Comparison of ENCODE assay signal across 20 cellular contexts in genomic region chr1:199298825-199299224, GRCh38.
A peak's percentile ranks its signal among the peaks of the same experiment; 100 is the strongest.
DNase-seq lines count a peak whose midpoint lies in the region; ATAC-seq, FAIRE-seq and TF ChIP-seq lines count a peak whose summit lies in the region.
"Had no signal": no experiment of that assay in that cellular context is flagged by ENCODE, and none has a peak within 500 bp of the region (broad histone marks: within the 10 kb centered on the region; RNA-seq: fewer than 3 reads in every experiment).

No MANE protein-coding gene starts in this region.

- dilution Hi-C loops in IMR-90 (cut with HindIII; ENCODE audit: low sequenced_read_pairs, unreplicated experiment): no loop called here
- dilution Hi-C loops in keratinocyte (cut with MboI; ENCODE audit: extremely low pct_ligation_motif_present, low sequenced_read_pairs): no loop called here

- no peak overlapping the region for H2BK20ac ChIP-seq in IMR-90 (ENCODE audit: low read depth, low read length)

- peak; percentile 56 for DNase-seq in AG10803 (ENCODE audit: low read depth)
- DNase-seq in IMR-90: peak; percentile 11
- DNase-seq in astrocyte (ENCODE audit: low read depth): peak; percentile 71
- no peak for DNase-seq in keratinocyte (ENCODE audit: low read depth, low spot score)
- no peak for DNase-seq in DMS53 (lab: John Stamatoyannopoulos, UW)
- DNase-seq in DMS 273 (lab: John Stamatoyannopoulos, UW; ENCODE audit: unreplicated experiment): no peak
- DNase-seq: CD4-positive, CD25-positive, alpha-beta regulatory T cell; DMS79 treated with DMSO at 0.1 percent for 48 hours; KG1; NCI-H1048; NCI-H1694; NCI-H2107; NCI-H446; PC-9; Right ventricle myocardium superior had no signal

- H2BK15ac ChIP-seq in IMR-90 (ENCODE audit: low read depth, low read length): no peak overlapping the region

- H3K9me3 ChIP-seq in IMR-90 (ENCODE audit: control insufficient read depth, insufficient read depth, low read length) (no peaks in the 10 kb centered on the region), astrocyte (ENCODE audit: insufficient read depth, low read depth, low read length) (no peaks in the 10 kb centered on the region), keratinocyte (ENCODE audit: control insufficient read depth, low read depth, low read length) (no peaks in the 10 kb centered on the region)

- no peak overlapping the region for H2AK5ac ChIP-seq in IMR-90 (ENCODE audit: low read depth, low read length)

- H3K27ac ChIP-seq in IMR-90 (ENCODE audit: insufficient read depth, low read length): no peak overlapping the region
- H3K27ac ChIP-seq in astrocyte (ENCODE audit: low read depth, low read length): no peak overlapping the region
- H3K27ac ChIP-seq in keratinocyte (ENCODE audit: control insufficient read depth, insufficient read depth, low read length): no peak overlapping the region
- H3K27ac ChIP-seq: PC-9 had no signal

- no peak overlapping the region for H3K4me3 Mint-ChIP-seq in astrocyte (ENCODE audit: unreplicated experiment)
- H3K4me3 Mint-ChIP-seq: CD4-positive, CD25-positive, alpha-beta regulatory T cell; GM23338 had no signal

- no peak overlapping the region for H3K27ac Mint-ChIP-seq in astrocyte (ENCODE audit: unreplicated experiment)
- H3K27ac Mint-ChIP-seq: CD4-positive, CD25-positive, alpha-beta regulatory T cell; GM23338 had no signal

- in situ Hi-C loops in IMR-90 (cut with MboI; ENCODE audit: low sequenced_read_pairs): no loop called here

- H3K4ac ChIP-seq in IMR-90 (ENCODE audit: low read depth, low read length): no peak overlapping the region

- CTCF ChIA-PET in IMR-90 (lab: Yijun Ruan, JAX): no interaction called here

- intact Hi-C loops in IMR-90 (cut with micrococcal nuclease): no loop called here

- H4K91ac ChIP-seq in IMR-90 (ENCODE audit: insufficient read depth, low read depth, low read length): no peak overlapping the region

- H4K8ac ChIP-seq in IMR-90 (ENCODE audit: low read depth in 2 of 2, low read length in 2 of 2): no peak overlapping the region

- TF ChIP-seq RAD21 in IMR-90 (IDR thresholded peaks at IDR 0.05; ENCODE audit: low read length): no peak

- TF ChIP-seq CTCF in AG10803 (conservative IDR thresholded peaks at IDR 0.05; ENCODE audit: low read length): no peak
- no peak for TF ChIP-seq CTCF in IMR-90 (conservative IDR thresholded peaks at IDR 0.05; ENCODE audit: low read depth, low read length)
- no peak for TF ChIP-seq CTCF in astrocyte (IDR thresholded peaks at IDR 0.05; ENCODE audit: insufficient read depth, low read depth, low read length)
- TF ChIP-seq CTCF in keratinocyte (optimal IDR thresholded peaks at IDR 0.05 in 1 of 3, IDR thresholded peaks at IDR 0.05 in 1 of 3, conservative IDR thresholded peaks at IDR 0.05 in 1 of 3; ENCODE audit: extremely low read depth in 1 of 3, insufficient read depth in 2 of 3, low read length in 3 of 3): no peak

- no peak overlapping the region for H2BK5ac ChIP-seq in IMR-90 (ENCODE audit: low read depth, low read length, poor library complexity, severe bottlenecking)

- ATAC-seq in IMR-90 (ENCODE audit: low read depth) (no peak), HG03108 (IDR thresholded peaks at IDR 0.05; ENCODE audit: unreplicated experiment) (no peak), HG02798 (IDR thresholded peaks at IDR 0.05; ENCODE audit: poor library complexity, unreplicated experiment) (no peak)
- ATAC-seq: GM23338 had no signal

- H3K4me3 ChIP-seq in AG10803 (ENCODE audit: low read length) (no peak overlapping the region), IMR-90 (ENCODE audit: insufficient read depth, low read depth, low read length) (no peak overlapping the region), astrocyte (ENCODE audit: insufficient read depth, low read depth, low read length) (no peak overlapping the region), keratinocyte (ENCODE audit: control insufficient read depth in 2 of 3, extremely low read depth in 1 of 3, insufficient read depth in 2 of 3, low read depth in 1 of 3, low read length in 3 of 3) (no peak overlapping the region)
- H3K4me3 ChIP-seq: GM23338, PC-9 had no signal

- H3K9me3 Mint-ChIP-seq in astrocyte (ENCODE audit: unreplicated experiment): no peaks in the 10 kb centered on the region
- H3K9me3 Mint-ChIP-seq: GM23338 had no signal

- no peaks in the 10 kb centered on the region for H3K9me1 ChIP-seq in IMR-90 (ENCODE audit: insufficient read depth, low read length)
- H3K9me1 ChIP-seq in keratinocyte (ENCODE audit: control insufficient read depth, extremely low read depth, insufficient read depth, low read length): no peaks in the 10 kb centered on the region

- no peak overlapping the region for H3K9ac ChIP-seq in IMR-90 (ENCODE audit: low read depth, low read length)
- H3K9ac ChIP-seq in astrocyte (ENCODE audit: low read length): no peak overlapping the region
- no peak overlapping the region for H3K9ac ChIP-seq in keratinocyte (ENCODE audit: control insufficient read depth, extremely low read depth, insufficient read depth, low read length)

- no peak overlapping the region for H2AFZ ChIP-seq in IMR-90 (replicated peaks; ENCODE audit: low read length, poor library complexity)
- H2AFZ ChIP-seq in astrocyte (ENCODE audit: low read depth, low read length): no peak overlapping the region
- no peak overlapping the region for H2AFZ ChIP-seq in keratinocyte (ENCODE audit: control insufficient read depth, low read length)
- H2AFZ ChIP-seq: GM23338, PC-9 had no signal

- no peak overlapping the region for H2AK9ac ChIP-seq in IMR-90 (replicated peaks; ENCODE audit: low read depth, low read length, poor library complexity)

- H3K36me3 Mint-ChIP-seq in astrocyte (ENCODE audit: low read depth, unreplicated experiment): no peaks in the 10 kb centered on the region
- H3K36me3 Mint-ChIP-seq: CD4-positive, CD25-positive, alpha-beta regulatory T cell had no signal

- TF ChIP-seq POLR2A in IMR-90 (IDR thresholded peaks at IDR 0.05; ENCODE audit: low read depth, low read length): no peak

- no peaks in the 10 kb centered on the region for H3K27me3 Mint-ChIP-seq in astrocyte (ENCODE audit: low read depth, unreplicated experiment)

- POLR2A ChIA-PET in IMR-90 (lab: Charles Lee; ENCODE audit: unreplicated experiment): no interaction called here

- no peaks in the 10 kb centered on the region for H3K4me1 ChIP-seq in IMR-90 (ENCODE audit: control insufficient read depth, insufficient read depth, low read length)
- H3K4me1 ChIP-seq in astrocyte (ENCODE audit: insufficient read depth, low read length): peaks cover 11% of the 10 kb centered on the region
- H3K4me1 ChIP-seq in keratinocyte (ENCODE audit: control insufficient read depth, extremely low read depth, insufficient read depth, low read length): peaks cover 6% of the 10 kb centered on the region

- H4K5ac ChIP-seq in IMR-90 (ENCODE audit: low read depth, low read length): no peak overlapping the region

- no peak overlapping the region for H3K18ac ChIP-seq in IMR-90 (ENCODE audit: low read depth, low read length)

- no peak overlapping the region for H3K23ac ChIP-seq in IMR-90 (ENCODE audit: low read depth, low read length)

- H3K4me1 Mint-ChIP-seq in astrocyte (ENCODE audit: low read depth, unreplicated experiment): peaks cover 14% of the 10 kb centered on the region
- H3K4me1 Mint-ChIP-seq: CD4-positive, CD25-positive, alpha-beta regulatory T cell had no signal

- WGBS in IMR-90 (ENCODE audit: extremely low coverage in 2 of 2, insufficient read length in 1 of 2), 2 experiments: no CpG with 5 or more reads among the region's 3 CpGs

- no TSS peak for BruUV-seq in IMR-90 (replicated peaks; lab: Mats Ljungman, UMichigan)

- H3K79me1 ChIP-seq in IMR-90 (ENCODE audit: low read depth in 1 of 2, low read length in 2 of 2): no peaks in the 10 kb centered on the region

- no peaks in the 10 kb centered on the region for H3K79me2 ChIP-seq in astrocyte (ENCODE audit: insufficient read depth, low read length)
- no peaks in the 10 kb centered on the region for H3K79me2 ChIP-seq in keratinocyte (ENCODE audit: control insufficient read depth, insufficient read depth, low read length)

- H3K36me3 ChIP-seq in IMR-90 (ENCODE audit: control insufficient read depth, insufficient read depth, low read length) (no peaks in the 10 kb centered on the region), astrocyte (ENCODE audit: insufficient read depth, low read length) (no peaks in the 10 kb centered on the region), keratinocyte (ENCODE audit: control insufficient read depth in 2 of 2, extremely low read depth in 1 of 2, insufficient read depth in 2 of 2, low read length in 2 of 2) (no peaks in the 10 kb centered on the region)

- H2BK120ac ChIP-seq in IMR-90 (ENCODE audit: low read depth, low read length): no peak overlapping the region

- FAIRE-seq in astrocyte (lab: Jason Lieb, UNC): no peak
- FAIRE-seq in keratinocyte (lab: Jason Lieb, UNC): peak; percentile 9
- FAIRE-seq: G401.6, GM12892 had no signal

- H3K27me3 ChIP-seq in IMR-90 (ENCODE audit: control insufficient read depth, insufficient read depth, low read length): no peaks in the 10 kb centered on the region
- no peaks in the 10 kb centered on the region for H3K27me3 ChIP-seq in astrocyte (ENCODE audit: insufficient read depth, low read length)
- H3K27me3 ChIP-seq in keratinocyte (ENCODE audit: control insufficient read depth, extremely low read depth, insufficient read depth, low read length): no peaks in the 10 kb centered on the region

- no peak overlapping the region for H3K4me2 ChIP-seq in IMR-90 (ENCODE audit: low read depth, low read length)
- H3K4me2 ChIP-seq in astrocyte (ENCODE audit: low read length): no peak overlapping the region
- no peak overlapping the region for H3K4me2 ChIP-seq in keratinocyte (ENCODE audit: control insufficient read depth, extremely low read depth, insufficient read depth, low read depth, low read length)
- H3K4me2 ChIP-seq: GM23338, PC-9 had no signal

- no peak overlapping the region for H3K56ac ChIP-seq in IMR-90 (ENCODE audit: extremely low read depth, insufficient read depth, low read length)

- H4K20me1 ChIP-seq in IMR-90 (ENCODE audit: insufficient read depth, low read length) (no peaks in the 10 kb centered on the region), astrocyte (ENCODE audit: insufficient read depth, low read length) (no peaks in the 10 kb centered on the region), keratinocyte (ENCODE audit: control insufficient read depth, extremely low read depth, insufficient read depth, low read length) (no peaks in the 10 kb centered on the region)

- no peak overlapping the region for H3K14ac ChIP-seq in IMR-90 (replicated peaks; ENCODE audit: low read depth, low read length)

TF ChIP-seq in IMR-90, 13 proteins besides CTCF, POLR2A, EP300 and RAD21:
- TF ChIP-seq CEBPB (IDR thresholded peaks at IDR 0.05; ENCODE audit: low read depth, low read length) (no peak), FOS (IDR thresholded peaks at IDR 0.05; ENCODE audit: low read depth, low read length) (no peak), MXI1 (IDR thresholded peaks at IDR 0.05; ENCODE audit: borderline replicate concordance, low read depth, low read length) (no peak), NFE2L2 (IDR thresholded peaks at IDR 0.05; ENCODE audit: low read depth, low read length) (no peak), RFX5 (IDR thresholded peaks at IDR 0.05; ENCODE audit: low read depth, low read length) (no peak), SMC3 (IDR thresholded peaks at IDR 0.05; ENCODE audit: low read depth, low read length) (no peak), BHLHE40 (IDR thresholded peaks at IDR 0.05; ENCODE audit: low read depth, low read length) (no peak)

Comparison
In these comparisons a context has a peak if more than half of its experiments do, and no peak if none do; other contexts are left out.
1. DNase-seq: peak in AG10803 (single experiment), IMR-90 (single experiment) and astrocyte (single experiment); none in keratinocyte (single experiment), DMS53 (single experiment) and DMS 273 (single experiment).